Comparison of ENCODE assay signal across 8 cellular contexts in genomic region chr2:216114476-216115223, GRCh38. TPM values are rescaled to one million over a fixed set of nuclear protein-coding genes. Genes with fewer than 3 reads are reported as not detected.
A peak's percentile ranks its signal among the peaks of the same experiment; 100 is the strongest.
DNase-seq lines count a peak whose midpoint lies in the region; ATAC-seq and TF ChIP-seq lines count a peak whose summit lies in the region.

No MANE protein-coding gene starts in this region.

- peak overlapping the region; percentile 47 for H3K9ac ChIP-seq in HCT116 (ENCODE audit: low read length)

- peaks cover 36% of the 10 kb centered on the region; the same call in 1 of the 2 replicates for H4K20me1 ChIP-seq in HCT116 (ENCODE audit: insufficient read depth)

- POLR2A ChIA-PET in HCT116 (lab: Charles Lee), result interaction anchor here (0.7 to 0.9 kb wide), 3 partner anchors 11 to 35 kb away, joined by 3 read pairs; no protein-coding TSS in a partner anchor

- CTCF ChIA-PET in HCT116 (lab: Charles Lee), result interaction anchor here (0.6 to 1.2 kb wide), 12 partner anchors 9 to 55 kb away, joined by 3 to 12 read pairs (median 4); partner anchors contain the start of genes PECR and TMEM169

- TF ChIP-seq POLR2A in HCT116 (IDR thresholded peaks at IDR 0.05; ENCODE audit: borderline replicate concordance, extremely low read depth, insufficient read depth, insufficient read length), result no peak
- TF ChIP-seq POLR2A in suprapubic skin (IDR thresholded peaks at IDR 0.05), result peak in 1 of 2 donors; percentile 39

- peak; percentile 91 for ATAC-seq in HCT116

- 4% methylated on average over 28 of the region's 28 CpGs for WGBS in suprapubic skin

- peak overlapping the region; percentile 44 to 56 for H3K4me3 ChIP-seq in HCT116 (replicated peaks in 1 of 2; ENCODE audit: low read depth in 1 of 2, low read length in 2 of 2)
- peak overlapping the region; percentile 51 for H3K4me3 ChIP-seq in suprapubic skin

- TF ChIP-seq CTCF in HCT116 (IDR thresholded peaks at IDR 0.05 in 2 of 3, conservative IDR thresholded peaks at IDR 0.05 in 1 of 3; ENCODE audit: borderline replicate concordance in 1 of 3, insufficient read depth in 1 of 3, low read depth in 2 of 3, low read length in 2 of 3), result peak; percentile 50 to 89 (median 78); a peak in 5 of 6 replicates
- TF ChIP-seq CTCF in suprapubic skin (IDR thresholded peaks at IDR 0.05), result peak; percentile 88 to 96

- peak overlapping the region; percentile 74 for H3K4me2 ChIP-seq in HCT116 (ENCODE audit: low read length)

- H3K27me3 ChIP-seq in HCT116 (ENCODE audit: insufficient read depth, low read length), result no peaks in the 10 kb centered on the region
- no peaks in the 10 kb centered on the region for H3K27me3 ChIP-seq in suprapubic skin

- H3K4me1 ChIP-seq in HCT116 (ENCODE audit: control insufficient read depth in 1 of 2, insufficient read depth in 2 of 2, low read length in 2 of 2) (peaks cover 7 to 22% of the 10 kb centered on the region in 2 experiments; a peak in 3 of 4 replicates), suprapubic skin (peaks cover 47% of the 10 kb centered on the region)

- TF ChIP-seq RAD21 in HCT116 (IDR thresholded peaks at IDR 0.05; ENCODE audit: low read depth), result no peak

- H2AFZ ChIP-seq in HCT116 (ENCODE audit: low read depth, low read length, poor library complexity, severe bottlenecking), result no peak overlapping the region

- H3K9me3 ChIP-seq in HCT116 (ENCODE audit: control insufficient read depth in 1 of 2, insufficient read depth in 1 of 2, low read depth in 1 of 2, low read length in 2 of 2) (no peaks in the 10 kb centered on the region), suprapubic skin (no peaks in the 10 kb centered on the region)

- RAD21 ChIA-PET in HCT116 (lab: Charles Lee; ENCODE audit: low non-redundant PET in 1 of 2, low total read pairs in 2 of 2, uncharacterized antibody in 2 of 2, unreplicated experiment in 2 of 2), result no interaction called here

- H3K36me3 ChIP-seq in HCT116 (ENCODE audit: control insufficient read depth in 1 of 2, insufficient read depth in 2 of 2, low read length in 2 of 2), result peaks cover 52 to 83% of the 10 kb centered on the region in 2 experiments
- peaks cover 53% of the 10 kb centered on the region for H3K36me3 ChIP-seq in suprapubic skin

- no peaks in the 10 kb centered on the region for H3K9me2 ChIP-seq in HCT116 (ENCODE audit: insufficient read depth)

- DNase-seq in GM03348 (ENCODE audit: low spot score), result peak; percentile 98
- peak; percentile 98 for DNase-seq in HCT116 (ENCODE audit: low read depth, low spot score)
- peak; percentile 99 for DNase-seq in NAMALWA (ENCODE audit: low spot score)
- DNase-seq in SK-N-DZ (ENCODE audit: low spot score), result peak; percentile 99
- DNase-seq in activated naive CD4-positive, alpha-beta T cell treated with anti-CD3 and anti-CD28 coated beads, Interleukin-2, amount 50 U/mL, for 16 hours, result peak; percentile 92
- DNase-seq in globus pallidus (ENCODE audit: low spot score), result peak; percentile 97
- DNase-seq in nucleus accumbens (lab: John Stamatoyannopoulos, UW), result peak in 55 of 56 donors; percentile 60 to 97 (median 91)
- peak; percentile 99 for DNase-seq in suprapubic skin (ENCODE audit: low spot score in 2 of 2)

- BruUV-seq in HCT116 (replicated peaks; lab: Mats Ljungman, UMichigan), result no TSS peak

- intact Hi-C loops in HCT116 (cut with micrococcal nuclease), result loop anchor here (5.0 kb wide), 2 partner anchors 288 to 388 kb away; no protein-coding TSS in a partner anchor

- no peak for TF ChIP-seq EP300 in suprapubic skin (IDR thresholded peaks at IDR 0.05)

- H3K79me2 ChIP-seq in HCT116 (ENCODE audit: insufficient read depth, low read length), result peaks cover 94% of the 10 kb centered on the region

- H3K27ac ChIP-seq in HCT116 (ENCODE audit: low read depth, low read length), result peak overlapping the region; percentile 23
- peak overlapping the region; percentile 83 for H3K27ac ChIP-seq in suprapubic skin

TF ChIP-seq in HCT116, 20 proteins besides CTCF, POLR2A, EP300 and RAD21:
- TF ChIP-seq ATF3 (IDR thresholded peaks at IDR 0.05) (no peak), YY1 (IDR thresholded peaks at IDR 0.05; ENCODE audit: extremely low read depth, insufficient replicate concordance, low read depth, low read length) (peak; percentile 92), CEBPB (IDR thresholded peaks at IDR 0.05; ENCODE audit: low read depth) (no peak), ELF1 (IDR thresholded peaks at IDR 0.05; ENCODE audit: borderline replicate concordance, low read depth) (no peak), JUND (IDR thresholded peaks at IDR 0.05) (no peak), TCF7L2 (IDR thresholded peaks at IDR 0.05; ENCODE audit: borderline replicate concordance, extremely low read depth, insufficient read depth, insufficient read length) (peak; percentile 28), POLR2AphosphoS5 (IDR thresholded peaks at IDR 0.05; ENCODE audit: low read depth, low read length) (peak; percentile 79), ZBTB33 (IDR thresholded peaks at IDR 0.05; ENCODE audit: extremely low read depth, insufficient replicate concordance, low read length) (no peak)

RNA-seq across cellular contexts. Expression of gene XRCC5, which starts 5.5 kb away (rescaled TPM):
- total RNA-seq in HCT116 (2021; ENCODE audit: unreplicated experiment) (424 TPM), suprapubic skin (100 to 1,000 TPM; 122 to 153 (median 136) TPM)
- polyA plus RNA-seq in HCT116 (2012), result 265 and 266 TPM in 2 replicates
- 469 and 473 TPM in 2 replicates for polyA plus RNA-seq in SK-N-DZ (2014; cell fraction: cytosol; rRNA removed)
- 187 and 227 TPM in 2 replicates for polyA plus RNA-seq in SK-N-DZ (2014; cell fraction: nucleus; rRNA removed)

RNA-seq across cellular contexts. Expression of gene TMEM169, which starts 32.9 kb away (rescaled TPM):
- 0.42 TPM for total RNA-seq in HCT116 (2021; ENCODE audit: unreplicated experiment)
- polyA plus RNA-seq in HCT116 (2012), result 0.20 TPM in 2 replicates
- polyA plus RNA-seq in SK-N-DZ (2014; cell fraction: cytosol; rRNA removed), result 28.3 and 32.8 TPM in 2 replicates
- 11.1 and 16.1 TPM in 2 replicates for polyA plus RNA-seq in SK-N-DZ (2014; cell fraction: nucleus; rRNA removed)
- total RNA-seq in suprapubic skin, result under 1 TPM in 3 of 4 donors, not detected in 1; 0.30 to 0.85 (median 0.72) TPM

RNA-seq across cellular contexts. Expression of gene PECR, which starts 33.0 kb away (rescaled TPM):
- 16.3 TPM for total RNA-seq in HCT116 (2021; ENCODE audit: unreplicated experiment)
- polyA plus RNA-seq in HCT116 (2012), result 9.1 and 9.2 TPM in 2 replicates
- 25.1 and 39.7 TPM in 2 replicates for polyA plus RNA-seq in SK-N-DZ (2014; cell fraction: cytosol; rRNA removed)
- polyA plus RNA-seq in SK-N-DZ (2014; cell fraction: nucleus; rRNA removed), result 29.7 and 33.0 TPM in 2 replicates
- total RNA-seq in suprapubic skin, result 10 to 100 TPM; 11.1 to 15.6 (median 11.9) TPM

Comparison
In these comparisons a context has a peak if more than half of its experiments do, and no peak if none do; other contexts are left out.
1. Peak in every context shown above with its lines: DNase-seq, ATAC-seq, H3K4me3 ChIP-seq and H3K27ac ChIP-seq.